In genomic region chr10:28393956-28394568, GRCh38 we compare ENCODE assay signal across 8 cellular contexts.
DNase-seq lines count a peak whose midpoint lies in the region; ATAC-seq and TF ChIP-seq lines count a peak whose summit lies in the region.

No MANE protein-coding gene starts in this region.

- DNase-seq in GM10248 (ENCODE audit: extremely low spot score), result peak; percentile 49
- DNase-seq in HEK293T (ENCODE audit: extremely low spot score), result peak; percentile 63
- DNase-seq in NCI-H1694 (lab: John Stamatoyannopoulos, UW), result peak; percentile 31
- peak; percentile 33 for DNase-seq in UCSD-AML1 (lab: John Stamatoyannopoulos, UW; ENCODE audit: unreplicated experiment)
- DNase-seq in iris pigment epithelial cell (ENCODE audit: low read depth), result peak; percentile 57
- peak; percentile 24 to 43 for DNase-seq in stimulated activated CD4-positive, alpha-beta T cell treated with anti-CD3 and anti-CD28 coated beads, Interleukin-1b, Interleukin-23, amount 100 ng/mL, for 1 hour (ENCODE audit: low read depth in 2 of 2)

- no peak overlapping the region for H3K27ac Mint-ChIP-seq in brain

- peak; percentile 85 for TF ChIP-seq CTCF in GM10248 (IDR thresholded peaks at IDR 0.05; ENCODE audit: control extremely low read depth, extremely low read depth, low read depth, missing control alignments)
- TF ChIP-seq CTCF in brain (conservative IDR thresholded peaks at IDR 0.05), result peak; percentile 78 to 91

- H3K36me3 Mint-ChIP-seq in brain, result no peaks in the 10 kb centered on the region

- POLR2A ChIA-PET in GM10248 (lab: Yijun Ruan, JAX), result interaction anchor here (0.6 kb wide), 1 partner anchor 12 kb away, joined by 3 read pairs; no protein-coding TSS in a partner anchor
- POLR2A ChIA-PET in HEK293T (lab: Yijun Ruan, JAX), result no interaction called here

- peaks cover 6% of the 10 kb centered on the region for H3K4me1 Mint-ChIP-seq in brain

- peaks cover 0 to 18% (median 3%) of the 10 kb centered on the region in 5 experiments for H3K9me3 Mint-ChIP-seq in brain

- no peak overlapping the region for H3K4me3 Mint-ChIP-seq in brain

- H3K27me3 Mint-ChIP-seq in brain, result peaks cover 16% of the 10 kb centered on the region

- CTCF ChIA-PET in GM10248 (lab: Yijun Ruan, JAX), result interaction anchor here (0.6 to 4.2 kb wide), 34 partner anchors 9 to 652 kb away, joined by 3 to 54 read pairs (median 4); no protein-coding TSS in a partner anchor
- CTCF ChIA-PET in HEK293T (lab: Yijun Ruan, JAX), result interaction anchor here (0.6 to 3.8 kb wide), 20 partner anchors 9 to 1638 kb away, joined by 3 to 24 read pairs (median 4); no protein-coding TSS in a partner anchor

- no peak for ATAC-seq in GM21737 (IDR thresholded peaks at IDR 0.05; ENCODE audit: unreplicated experiment)

TF ChIP-seq in HEK293T, 16 proteins besides CTCF, POLR2A, EP300 and RAD21:
- TF ChIP-seq SUZ12 (IDR thresholded peaks at IDR 0.05) (no peak), FOXM1 (IDR thresholded peaks at IDR 0.05; ENCODE audit: borderline replicate concordance) (no peak), TARDBP (IDR thresholded peaks at IDR 0.05) (no peak), FOXA1 (IDR thresholded peaks at IDR 0.05) (no peak), ZNF384 (IDR thresholded peaks at IDR 0.05) (no peak), FOXK2 (IDR thresholded peaks at IDR 0.05) (no peak), PKNOX1 (IDR thresholded peaks at IDR 0.05) (no peak), HDGF (IDR thresholded peaks at IDR 0.05; ENCODE audit: borderline replicate concordance) (no peak), ELF4 (IDR thresholded peaks at IDR 0.05) (no peak), LEF1 (IDR thresholded peaks at IDR 0.05; ENCODE audit: borderline replicate concordance) (no peak), BHLHE40 (IDR thresholded peaks at IDR 0.05; ENCODE audit: borderline replicate concordance) (no peak), NFRKB (IDR thresholded peaks at IDR 0.05) (no peak), CTBP1 (IDR thresholded peaks at IDR 0.05; ENCODE audit: borderline replicate concordance) (no peak), L3MBTL2 (conservative IDR thresholded peaks at IDR 0.05) (no peak), ARNT (IDR thresholded peaks at IDR 0.05) (no peak), SP1 (IDR thresholded peaks at IDR 0.05) (no peak)
